In the genomic region with DNA sequence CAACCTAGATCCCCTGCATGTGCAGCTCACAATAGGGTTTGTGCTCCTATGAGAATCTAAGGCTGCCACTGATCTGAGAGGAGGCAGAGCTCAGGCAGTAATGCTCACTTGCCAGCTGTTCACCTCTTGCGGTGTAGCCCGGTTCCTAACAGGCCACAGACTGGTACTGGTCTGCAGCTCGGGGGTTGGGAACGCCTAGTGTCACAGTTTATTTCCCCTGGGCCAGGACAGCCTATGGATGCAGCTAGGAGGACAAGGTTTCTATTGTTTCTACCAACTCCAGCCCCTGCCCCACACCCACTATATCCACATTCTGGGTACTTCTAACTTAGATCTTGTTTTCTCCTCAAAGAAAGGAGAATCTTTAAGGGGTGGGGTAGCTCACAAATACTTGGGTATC, we compare ENCODE assay signal across 24 cellular contexts.
"Had no signal": no experiment of that assay in that cellular context is flagged by ENCODE, and none has a peak within 500 bp of the region (broad histone marks: within the 10 kb centered on the region; RNA-seq: fewer than 3 reads in every experiment).

No MANE protein-coding gene starts in this region.

- H3K27me3 ChIP-seq: ascending aorta, body of pancreas had no signal

- H3K9ac ChIP-seq: KMS-11 had no signal

- DNase-seq: activated CD4-positive, alpha-beta memory T cell treated with anti-CD3 and anti-CD28 coated beads for 36 hours; activated CD4-positive, alpha-beta T cell treated with anti-CD3 and anti-CD28 coated beads, Interleukin-2, amount 10 ng/mL, durations not matched to agents 7 days and 5 days; activated CD4-positive, CD25-positive, alpha-beta regulatory T cell; activated CD8-positive, alpha-beta memory T cell treated with anti-CD3 and anti-CD28 coated beads for 24 hours; activated effector memory CD4-positive, alpha-beta T cell treated with anti-CD3 and anti-CD28 coated beads, Interleukin-2, amount 50 U/mL, for 16 hours; activated naive CD4-positive, alpha-beta T cell treated with Interleukin-2 at 50 U/mL for 16 hours; activated naive CD8-positive, alpha-beta T cell treated with anti-CD3 and anti-CD28 coated beads, Interleukin-2, amount 50 U/mL, for 24 hours; activated T-cell treated with anti-CD3 and anti-CD28 coated beads, Interleukin-2, amount 50 U/mL, for 4 hours; amniotic stem cell; body of pancreas; central memory CD4-positive, alpha-beta T cell; NCI-H1092; NCI-H1417; NCI-H1930; NCI-H2107; NCI-H510A treated with DMSO at 0.1 percent for 48 hours; RPMI8226; T-helper 1 cell had no signal

- H3K36me3 Mint-ChIP-seq: activated CD4-positive, alpha-beta memory T cell treated with anti-CD3 and anti-CD28 coated beads for 36 hours had no signal

- H3K4me1 ChIP-seq: ascending aorta, body of pancreas had no signal

- H3K9me3 Mint-ChIP-seq: activated CD4-positive, alpha-beta T cell treated with anti-CD3 and anti-CD28 coated beads, Interleukin-2, amount 10 ng/mL, durations not matched to agents 7 days and 5 days had no signal

- H3K4me2 ChIP-seq: KMS-11 had no signal

- H3K4me3 ChIP-seq: ascending aorta, body of pancreas, SK-N-MC had no signal

- H3K9me3 ChIP-seq: ascending aorta, body of pancreas had no signal

- H3K36me3 ChIP-seq: ascending aorta had no signal

- H3K27ac ChIP-seq: ascending aorta, body of pancreas, KMS-11, SK-N-MC, VCaP had no signal

- H3K4me1 Mint-ChIP-seq: activated naive CD8-positive, alpha-beta T cell treated with anti-CD3 and anti-CD28 coated beads, Interleukin-2, amount 50 U/mL, for 24 hours had no signal

- H3K4me3 Mint-ChIP-seq: activated CD4-positive, alpha-beta memory T cell treated with anti-CD3 and anti-CD28 coated beads for 36 hours; activated CD4-positive, alpha-beta T cell treated with anti-CD3 and anti-CD28 coated beads, Interleukin-2, amount 10 ng/mL, durations not matched to agents 7 days and 5 days; activated naive CD8-positive, alpha-beta T cell treated with anti-CD3 and anti-CD28 coated beads, Interleukin-2, amount 50 U/mL, for 24 hours; activated T-cell treated with anti-CD3 and anti-CD28 coated beads, Interleukin-2, amount 50 U/mL, for 4 hours had no signal

- H3K27ac Mint-ChIP-seq: activated CD4-positive, alpha-beta memory T cell treated with anti-CD3 and anti-CD28 coated beads for 36 hours; activated CD4-positive, alpha-beta T cell treated with anti-CD3 and anti-CD28 coated beads, Interleukin-2, amount 10 ng/mL, durations not matched to agents 7 days and 5 days; activated naive CD4-positive, alpha-beta T cell treated with anti-CD3 and anti-CD28 coated beads, Interleukin-2, amount 50 U/mL, for 72 hours; activated naive CD8-positive, alpha-beta T cell treated with anti-CD3 and anti-CD28 coated beads, Interleukin-2, amount 50 U/mL, for 24 hours had no signal

- ATAC-seq: activated naive CD4-positive, alpha-beta T cell treated with anti-CD3 and anti-CD28 coated beads, Interleukin-2, amount 50 U/mL, for 72 hours; activated naive CD8-positive, alpha-beta T cell treated with anti-CD3 and anti-CD28 coated beads, Interleukin-2, amount 50 U/mL, for 24 hours; activated T-cell treated with anti-CD3 and anti-CD28 coated beads, Interleukin-2, amount 50 U/mL, for 4 hours; body of pancreas; Right ventricle myocardium inferior had no signal
